7 cellular contexts compared by ENCODE assay signal in the genomic region with DNA sequence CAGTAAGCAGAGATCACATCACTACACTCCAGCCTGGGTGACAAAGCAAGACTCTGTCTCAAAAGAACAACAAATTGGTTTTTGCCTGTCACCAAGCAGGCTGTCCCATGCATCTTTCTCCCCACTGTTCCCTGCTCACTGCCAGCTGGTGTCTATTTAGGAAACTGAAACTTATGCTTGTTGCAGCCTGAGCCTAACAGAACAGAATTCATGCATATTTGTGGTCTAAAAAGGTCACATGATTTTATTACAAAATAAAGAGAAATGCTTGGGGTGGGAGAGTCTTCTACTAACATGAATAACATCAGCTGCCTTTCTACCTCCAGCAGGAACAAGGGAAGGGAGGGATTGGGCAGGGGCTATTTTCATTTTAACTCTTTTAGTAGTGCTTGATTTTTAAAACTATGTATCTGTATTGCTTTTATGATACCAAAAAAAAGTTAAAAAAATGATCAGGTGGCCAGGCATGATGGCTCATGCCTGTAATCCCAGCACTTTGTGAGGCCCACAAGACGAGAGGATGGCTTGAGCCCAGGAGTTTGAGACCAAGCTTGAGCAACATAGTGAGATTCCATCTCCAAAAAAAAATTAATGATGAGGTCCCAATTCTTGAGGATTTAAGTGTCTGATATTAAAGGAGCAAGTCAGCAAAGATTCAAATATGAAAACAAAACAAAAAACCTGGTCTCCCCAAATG. TPM values are rescaled to one million over a fixed set of nuclear protein-coding genes. Genes with fewer than 3 reads are reported as not detected.
A peak's percentile ranks its signal among the peaks of the same experiment; 100 is the strongest.
DNase-seq lines count a peak whose midpoint lies in the region; ATAC-seq and TF ChIP-seq lines count a peak whose summit lies in the region.

No MANE protein-coding gene starts in this region.

- H3K36me3 ChIP-seq in RWPE2 (ENCODE audit: low read depth), result peaks cover 24% of the 10 kb centered on the region
- peaks cover 23% of the 10 kb centered on the region for H3K36me3 ChIP-seq in endodermal cell (ENCODE audit: control insufficient read depth, insufficient read depth, low read length)

- peak overlapping the region; percentile 96 for H3K27ac Mint-ChIP-seq in endodermal cell
- H3K27ac Mint-ChIP-seq in naive thymus-derived CD8-positive, alpha-beta T cell, result peak overlapping the region; percentile 75 to 99 (median 96)

- WGBS in endodermal cell (ENCODE audit: insufficient coverage in 1 of 2, insufficient read length in 1 of 2), 2 experiments, result 64 to 85% methylated on average over 1 of the region's 1 CpG

- peaks cover 20% of the 10 kb centered on the region for H3K27me3 Mint-ChIP-seq in endodermal cell (ENCODE audit: insufficient read depth)
- H3K27me3 Mint-ChIP-seq in naive thymus-derived CD8-positive, alpha-beta T cell, result no peaks in the 10 kb centered on the region

- H3K9me3 ChIP-seq in RWPE2 (ENCODE audit: severe bottlenecking) (no peaks in the 10 kb centered on the region), endodermal cell (ENCODE audit: control insufficient read depth, low read length) (no peaks in the 10 kb centered on the region)

- H3K4me1 ChIP-seq in RWPE2 (ENCODE audit: insufficient read depth, poor library complexity, severe bottlenecking), result peaks cover 6% of the 10 kb centered on the region
- no peaks in the 10 kb centered on the region for H3K4me1 ChIP-seq in endodermal cell (ENCODE audit: control insufficient read depth, insufficient read depth, low read length)

- ATAC-seq in RWPE2 (ENCODE audit: low read depth), result peak; percentile 26
- ATAC-seq in naive thymus-derived CD8-positive, alpha-beta T cell, result no peak

- H3K27me3 ChIP-seq in RWPE2 (ENCODE audit: insufficient read depth, poor library complexity, severe bottlenecking) (no peaks in the 10 kb centered on the region), endodermal cell (ENCODE audit: control insufficient read depth, insufficient read depth, low read length, poor library complexity, severe bottlenecking) (no peaks in the 10 kb centered on the region)

- no peaks in the 10 kb centered on the region for H3K9me3 Mint-ChIP-seq in endodermal cell
- H3K9me3 Mint-ChIP-seq in naive thymus-derived CD8-positive, alpha-beta T cell, result no peaks in the 10 kb centered on the region

- TF ChIP-seq CTCF in RWPE2 (IDR thresholded peaks at IDR 0.05; ENCODE audit: poor library complexity, severe bottlenecking), result no peak
- no peak for TF ChIP-seq CTCF in endodermal cell (conservative IDR thresholded peaks at IDR 0.05)

- H3K4me3 Mint-ChIP-seq in endodermal cell, result peak overlapping the region; percentile 88
- H3K4me3 Mint-ChIP-seq in naive thymus-derived CD8-positive, alpha-beta T cell, result peak overlapping the region; percentile 93 to 99 (median 96)

- DNase-seq in H4 (ENCODE audit: low spot score), result peak; percentile 82
- DNase-seq in RWPE2 (ENCODE audit: low spot score), result no peak
- DNase-seq in endodermal cell, result peak; percentile 44
- no peak for DNase-seq in naive thymus-derived CD8-positive, alpha-beta T cell
- no peak for DNase-seq in DMS53 (lab: John Stamatoyannopoulos, UW)
- no peak for DNase-seq in GDM1 (lab: John Stamatoyannopoulos, UW)
- no peak for DNase-seq in SKM-1 (lab: John Stamatoyannopoulos, UW; ENCODE audit: unreplicated experiment)

- H3K27ac ChIP-seq in RWPE2 (ENCODE audit: poor library complexity, severe bottlenecking) (peak overlapping the region; percentile 51), endodermal cell (ENCODE audit: low read depth, low read length) (no peak overlapping the region)

- peaks cover 6% of the 10 kb centered on the region for H3K4me1 Mint-ChIP-seq in endodermal cell
- peaks cover 8 to 40% (median 37%) of the 10 kb centered on the region in 4 donors for H3K4me1 Mint-ChIP-seq in naive thymus-derived CD8-positive, alpha-beta T cell

- POLR2A ChIA-PET in naive thymus-derived CD8-positive, alpha-beta T cell (lab: Charles Lee), result interaction anchor here (0.6 to 5.3 kb wide), 17 partner anchors 10 to 328 kb away, joined by 3 to 182 read pairs (median 7); a partner anchor contains a TSS

- H3K9ac ChIP-seq in endodermal cell (ENCODE audit: extremely low read depth, low read length, poor library complexity, severe bottlenecking), result peak overlapping the region; percentile 74

- H3K36me3 Mint-ChIP-seq in endodermal cell (ENCODE audit: low read depth), result peaks cover 20% of the 10 kb centered on the region
- H3K36me3 Mint-ChIP-seq in naive thymus-derived CD8-positive, alpha-beta T cell, result peaks cover 0 to 23% (median 7%) of the 10 kb centered on the region in 3 donors

- H3K4me3 ChIP-seq in RWPE2 (ENCODE audit: severe bottlenecking), result peak overlapping the region; percentile 68
- H3K4me3 ChIP-seq in endodermal cell (ENCODE audit: low read length), result peak overlapping the region; percentile 100

RNA-seq across cellular contexts. Expression of a gene that starts 0.9 kb away (rescaled TPM):
- total RNA-seq in H4 (2014; rRNA removed; shearing (Covaris generic)), result 125 and 159 TPM in 2 replicates
- total RNA-seq in endodermal cell, result 100 to 1,000 TPM; 107 to 112 TPM
- 65.9 TPM for polyA plus RNA-seq in endodermal cell (2013, experiment 1 of 2)
- 55.3 TPM for polyA plus RNA-seq in endodermal cell (2013, experiment 2 of 2)
- 100 to 1,000 TPM; 161 to 165 TPM for total RNA-seq in naive thymus-derived CD8-positive, alpha-beta T cell
- polyA plus RNA-seq in naive thymus-derived CD8-positive, alpha-beta T cell, result 10 to 100 TPM; 61.7 to 68.1 (median 64.5) TPM

RNA-seq across cellular contexts. Expression of a gene that starts 3.7 kb away (rescaled TPM):
- not detected in 2 replicates for total RNA-seq in H4 (2014; rRNA removed; shearing (Covaris generic))
- not detected for total RNA-seq in endodermal cell
- polyA plus RNA-seq in endodermal cell (2013, experiment 1 of 2), result not detected
- polyA plus RNA-seq in endodermal cell (2013, experiment 2 of 2), result not detected
- total RNA-seq in naive thymus-derived CD8-positive, alpha-beta T cell, result not detected
- not detected for polyA plus RNA-seq in naive thymus-derived CD8-positive, alpha-beta T cell

RNA-seq across cellular contexts. Expression of a gene that starts 20.3 kb away (rescaled TPM):
- 0.23 TPM in 1 of 2 replicates, not detected in the other for total RNA-seq in H4 (2014; rRNA removed; shearing (Covaris generic))
- 10 to 100 TPM in 1 of 2 donors, 1 to 10 TPM in 1; 4.6 to 10.4 TPM for total RNA-seq in endodermal cell
- polyA plus RNA-seq in endodermal cell (2013, experiment 1 of 2), result 0.61 TPM
- 0.99 TPM for polyA plus RNA-seq in endodermal cell (2013, experiment 2 of 2)
- total RNA-seq in naive thymus-derived CD8-positive, alpha-beta T cell, result 10 to 100 TPM; 32.4 to 35.3 TPM
- polyA plus RNA-seq in naive thymus-derived CD8-positive, alpha-beta T cell, result 10 to 100 TPM; 12.3 to 16.6 (median 16.2) TPM

RNA-seq across cellular contexts. Expression of a gene that starts 25.2 kb away (rescaled TPM):
- total RNA-seq in H4 (2014; rRNA removed; shearing (Covaris generic)), result 11.8 and 16.4 TPM in 2 replicates
- 10 to 100 TPM; 66.5 to 90.3 TPM for total RNA-seq in endodermal cell
- 69.2 TPM for polyA plus RNA-seq in endodermal cell (2013, experiment 1 of 2)
- polyA plus RNA-seq in endodermal cell (2013, experiment 2 of 2), result 67.1 TPM
- 100 to 1,000 TPM; 210 to 216 TPM for total RNA-seq in naive thymus-derived CD8-positive, alpha-beta T cell
- 10 to 100 TPM; 10.5 to 11.9 (median 11.0) TPM for polyA plus RNA-seq in naive thymus-derived CD8-positive, alpha-beta T cell

RNA-seq across cellular contexts. Expression of a gene that starts 43.2 kb away (rescaled TPM):
- 142 and 167 TPM in 2 replicates for total RNA-seq in H4 (2014; rRNA removed; shearing (Covaris generic))
- 100 to 1,000 TPM; 183 to 198 TPM for total RNA-seq in endodermal cell
- 147 TPM for polyA plus RNA-seq in endodermal cell (2013, experiment 1 of 2)
- 135 TPM for polyA plus RNA-seq in endodermal cell (2013, experiment 2 of 2)
- total RNA-seq in naive thymus-derived CD8-positive, alpha-beta T cell, result 10 to 100 TPM; 79.9 to 85.6 TPM
- polyA plus RNA-seq in naive thymus-derived CD8-positive, alpha-beta T cell, result 100 to 1,000 TPM; 173 to 196 (median 179) TPM

Comparison
In these comparisons a context has a peak if more than half of its experiments do, and no peak if none do; other contexts are left out.
1. DNase-seq: peak in H4 (single experiment) and endodermal cell (single experiment); none in RWPE2 (single experiment), naive thymus-derived CD8-positive, alpha-beta T cell (0 of 10), DMS53 (single experiment), GDM1 (single experiment) and SKM-1 (single experiment).